ENCODE assay signal across 2 cellular contexts in genomic region chr22:20548806-20549205, GRCh38.
TF ChIP-seq lines count a peak whose summit lies in the region.

No MANE protein-coding gene starts in this region.

TF ChIP-seq in SK-N-SH, 30 proteins besides CTCF, POLR2A, EP300 and RAD21 (continued from another document):
- no peak for TF ChIP-seq USF2 (IDR thresholded peaks at IDR 0.05; ENCODE audit: borderline replicate concordance, low read depth, low read length)
- no peak for TF ChIP-seq IRF3 (IDR thresholded peaks at IDR 0.05; ENCODE audit: low read depth, low read length)
- no peak for TF ChIP-seq RCOR1 (IDR thresholded peaks at IDR 0.05; ENCODE audit: low read length)
- TF ChIP-seq SMC3 (IDR thresholded peaks at IDR 0.05; ENCODE audit: low read depth, low read length): no peak
- no peak for TF ChIP-seq YY1 (IDR thresholded peaks at IDR 0.05; ENCODE audit: low read depth)
- TF ChIP-seq NRF1 (IDR thresholded peaks at IDR 0.05; ENCODE audit: low read depth, low read length): no peak
- TF ChIP-seq GATA2 (CRISPR knock-in tag; IDR thresholded peaks at IDR 0.05): no peak

TF ChIP-seq in SK-N-SH treated with all-trans-retinoic acid at 6 μM for 48 hours, 23 proteins besides CTCF, POLR2A, EP300 and RAD21 (continued from another document):
- TF ChIP-seq RARB (CRISPR knock-in tag; IDR thresholded peaks at IDR 0.05) (no peak), CREB5 (CRISPR knock-in tag; IDR thresholded peaks at IDR 0.05; ENCODE audit: low read depth) (no peak), PPARA (CRISPR knock-in tag; IDR thresholded peaks at IDR 0.05; ENCODE audit: borderline replicate concordance) (no peak), ISL1 (CRISPR knock-in tag; IDR thresholded peaks at IDR 0.05) (no peak), POU6F1 (CRISPR knock-in tag; IDR thresholded peaks at IDR 0.05; ENCODE audit: borderline replicate concordance, low read depth) (no peak), TCF4 (CRISPR knock-in tag; IDR thresholded peaks at IDR 0.05; ENCODE audit: borderline replicate concordance) (no peak), OSR1 (CRISPR knock-in tag; IDR thresholded peaks at IDR 0.05) (no peak), ZNF70 (CRISPR knock-in tag; IDR thresholded peaks at IDR 0.05) (no peak), ZFP3 (CRISPR knock-in tag; IDR thresholded peaks at IDR 0.05) (no peak), ZNF565 (CRISPR knock-in tag; conservative IDR thresholded peaks at IDR 0.05; ENCODE audit: low read depth) (no peak), ESRRG (CRISPR knock-in tag; IDR thresholded peaks at IDR 0.05) (no peak), ZC3H10 (CRISPR knock-in tag; IDR thresholded peaks at IDR 0.05) (no peak)
